1 cellular context compared by ENCODE assay signal in the genomic region with DNA sequence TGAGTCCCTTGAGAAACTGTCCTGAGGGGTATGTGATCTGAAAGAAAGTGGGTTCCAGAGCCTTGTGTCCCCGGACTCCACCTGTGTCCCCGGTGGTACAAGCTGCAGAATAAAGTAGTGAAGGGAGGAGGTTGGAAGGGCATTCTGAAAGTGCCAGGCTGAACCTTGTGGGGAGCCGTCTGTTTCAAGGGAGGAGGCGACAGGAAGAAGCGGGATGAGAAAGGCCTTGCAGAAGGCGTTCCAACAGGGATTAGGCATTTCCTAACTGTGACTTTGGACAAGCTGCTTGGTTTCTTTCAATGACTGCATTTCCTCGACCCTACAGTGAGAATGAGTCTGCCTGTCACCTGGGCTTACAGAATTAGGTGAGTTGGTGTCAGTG.
TF ChIP-seq lines count a peak whose summit lies in the region.

No MANE protein-coding gene starts in this region.

TF ChIP-seq in HCT116, 20 proteins besides CTCF, POLR2A, EP300 and RAD21 (continued from another document):
- TF ChIP-seq JUND (IDR thresholded peaks at IDR 0.05), result no peak
TF ChIP-seq in HCT116: peak in this region for 0.
